Comparison of ENCODE assay signal across 8 cellular contexts in genomic region chr3:49803464-49804140, GRCh38. TPM values are rescaled to one million over a fixed set of nuclear protein-coding genes. Genes with fewer than 3 reads are reported as not detected.
DNase-seq lines count a peak whose midpoint lies in the region; ATAC-seq and TF ChIP-seq lines count a peak whose summit lies in the region.

No MANE protein-coding gene starts in this region.

- peaks cover 26% of the 10 kb centered on the region for H3K27me3 Mint-ChIP-seq in CD4-positive, CD25-positive, alpha-beta regulatory T cell
- H3K27me3 Mint-ChIP-seq in endodermal cell (ENCODE audit: insufficient read depth) = peaks cover 57% of the 10 kb centered on the region
- H3K27me3 Mint-ChIP-seq in naive thymus-derived CD4-positive, alpha-beta T cell = peaks cover 0 to 20% (median 0%) of the 10 kb centered on the region in 5 donors

- H3K9me3 Mint-ChIP-seq in CD4-positive, CD25-positive, alpha-beta regulatory T cell = peaks cover 0 to 1% (median 0%) of the 10 kb centered on the region in 7 donors
- no peaks in the 10 kb centered on the region for H3K9me3 Mint-ChIP-seq in endodermal cell
- H3K9me3 Mint-ChIP-seq in naive thymus-derived CD4-positive, alpha-beta T cell = peaks cover 0 to 2% (median 0%) of the 10 kb centered on the region in 11 donors

- H3K27ac ChIP-seq in CD4-positive, CD25-positive, alpha-beta regulatory T cell (ENCODE audit: insufficient read depth, low read length, poor library complexity, severe bottlenecking) = peak overlapping the region; percentile 78
- peak overlapping the region; percentile 68 for H3K27ac ChIP-seq in endodermal cell (ENCODE audit: low read depth, low read length)
- peak overlapping the region; percentile 84 for H3K27ac ChIP-seq in naive thymus-derived CD4-positive, alpha-beta T cell (ENCODE audit: low read depth, low read length)
- peak overlapping the region; percentile 98 for H3K27ac ChIP-seq in vagina

- H3K4me3 Mint-ChIP-seq in CD4-positive, CD25-positive, alpha-beta regulatory T cell = peak overlapping the region; percentile 89 to 92 (median 92)
- peak overlapping the region; percentile 71 for H3K4me3 Mint-ChIP-seq in endodermal cell
- peak overlapping the region; percentile 76 to 95 (median 86) for H3K4me3 Mint-ChIP-seq in naive thymus-derived CD4-positive, alpha-beta T cell

- peak; percentile 35 for TF ChIP-seq CTCF in endodermal cell (conservative IDR thresholded peaks at IDR 0.05)
- no peak for TF ChIP-seq CTCF in vagina (IDR thresholded peaks at IDR 0.05)

- TF ChIP-seq POLR2A in vagina (IDR thresholded peaks at IDR 0.05) = no peak

- H3K4me1 Mint-ChIP-seq in CD4-positive, CD25-positive, alpha-beta regulatory T cell = peaks cover 4 to 52% (median 10%) of the 10 kb centered on the region in 4 donors
- H3K4me1 Mint-ChIP-seq in endodermal cell = peaks cover 11% of the 10 kb centered on the region
- H3K4me1 Mint-ChIP-seq in naive thymus-derived CD4-positive, alpha-beta T cell = peaks cover 29 to 54% (median 48%) of the 10 kb centered on the region in 7 donors

- peak; percentile 45 to 58 (median 47) for DNase-seq in CD4-positive, CD25-positive, alpha-beta regulatory T cell
- peak; percentile 63 for DNase-seq in NAMALWA (ENCODE audit: low spot score)
- DNase-seq in activated CD4-positive, alpha-beta T cell treated with anti-CD3 and anti-CD28 coated beads, Interleukin-2, amount 50 U/mL, for 1 hour = peak; percentile 36
- DNase-seq in endodermal cell = no peak
- DNase-seq in naive thymus-derived CD4-positive, alpha-beta T cell = peak in 7 of 9 donors; percentile 44 to 62 (median 51)
- no peak for DNase-seq in vagina (ENCODE audit: extremely low spot score in 2 of 2)
- DNase-seq in mesenteric fat pad (ENCODE audit: low spot score) = no peak

- peak; percentile 13 to 25 for ATAC-seq in CD4-positive, CD25-positive, alpha-beta regulatory T cell (ENCODE audit: low read depth in 2 of 2)
- ATAC-seq in GM21367 (IDR thresholded peaks at IDR 0.05; ENCODE audit: unreplicated experiment) = peak; percentile 10
- ATAC-seq in naive thymus-derived CD4-positive, alpha-beta T cell = peak; percentile 19

- POLR2A ChIA-PET in naive thymus-derived CD4-positive, alpha-beta T cell (lab: Charles Lee) = interaction anchor here (0.6 to 6.1 kb wide), 17 partner anchors 8 to 1330 kb away, joined by 3 to 87 read pairs (median 3); partner anchors contain the start of genes DAG1, IP6K1, RBM6 and TMEM115

- no peak overlapping the region for H3K4me3 ChIP-seq in CD4-positive, CD25-positive, alpha-beta regulatory T cell (ENCODE audit: low read depth, low read length)
- H3K4me3 ChIP-seq in endodermal cell (ENCODE audit: low read length) (peak overlapping the region; percentile 82), vagina (peak overlapping the region; percentile 82 to 90)
- peak overlapping the region; percentile 89 for H3K4me3 ChIP-seq in naive thymus-derived CD4-positive, alpha-beta T cell (ENCODE audit: low read length)

- intact Hi-C loops in naive thymus-derived CD4-positive, alpha-beta T cell (cut with micrococcal nuclease) = loop anchor here (1.0 to 10.0 kb wide), 5 partner anchors 10 to 491 kb away; partner anchors contain the start of genes UBA7 (in 2 of the 2), AMIGO3 (in 1 of the 2), HYAL3 (in 1 of the 2) and IFRD2 (in 1 of the 2)
- intact Hi-C loops in vagina (cut with DNase I) = loop anchor here (5.0 kb wide), 1 partner anchor 39 kb away; no protein-coding TSS in a partner anchor

- no peak overlapping the region for H3K9ac ChIP-seq in endodermal cell (ENCODE audit: extremely low read depth, low read length, poor library complexity, severe bottlenecking)

- 20 to 21% methylated on average over 23 to 41 of the region's 41 CpGs for WGBS in endodermal cell (ENCODE audit: insufficient coverage in 1 of 2, insufficient read length in 1 of 2), 2 experiments

- peaks cover 41% of the 10 kb centered on the region for H3K4me1 ChIP-seq in CD4-positive, CD25-positive, alpha-beta regulatory T cell (ENCODE audit: control insufficient read depth, insufficient read depth, low read length, poor library complexity, severe bottlenecking)
- no peaks in the 10 kb centered on the region for H3K4me1 ChIP-seq in endodermal cell (ENCODE audit: control insufficient read depth, insufficient read depth, low read length)
- peaks cover 11 to 46% of the 10 kb centered on the region in 2 donors for H3K4me1 ChIP-seq in naive thymus-derived CD4-positive, alpha-beta T cell (ENCODE audit: control insufficient read depth in 2 of 2, insufficient read depth in 2 of 2, low read length in 2 of 2)
- H3K4me1 ChIP-seq in vagina = peaks cover 49% of the 10 kb centered on the region

- H3K36me3 Mint-ChIP-seq in CD4-positive, CD25-positive, alpha-beta regulatory T cell = no peaks in the 10 kb centered on the region
- no peaks in the 10 kb centered on the region for H3K36me3 Mint-ChIP-seq in endodermal cell (ENCODE audit: low read depth)
- peaks cover 0 to 10% (median 0%) of the 10 kb centered on the region in 5 donors for H3K36me3 Mint-ChIP-seq in naive thymus-derived CD4-positive, alpha-beta T cell

- CTCF ChIA-PET in naive thymus-derived CD4-positive, alpha-beta T cell (lab: Charles Lee) = interaction anchor here (0.6 to 12.8 kb wide), 11 partner anchors 9 to 227 kb away, joined by 3 to 181 read pairs (median 4); partner anchors contain the start of genes IP6K1 and UBA7

- peaks cover 3% of the 10 kb centered on the region for H3K36me3 ChIP-seq in CD4-positive, CD25-positive, alpha-beta regulatory T cell (ENCODE audit: control insufficient read depth, insufficient read depth, low read length)
- H3K36me3 ChIP-seq in endodermal cell (ENCODE audit: control insufficient read depth, insufficient read depth, low read length) = no peaks in the 10 kb centered on the region
- H3K36me3 ChIP-seq in naive thymus-derived CD4-positive, alpha-beta T cell (ENCODE audit: control insufficient read depth in 2 of 3, insufficient read depth in 3 of 3, low read length in 3 of 3) = peaks cover 0 to 11% (median 0%) of the 10 kb centered on the region in 3 experiments
- no peaks in the 10 kb centered on the region for H3K36me3 ChIP-seq in vagina

- no peaks in the 10 kb centered on the region for H3K27me3 ChIP-seq in CD4-positive, CD25-positive, alpha-beta regulatory T cell (ENCODE audit: control insufficient read depth, insufficient read depth, low read length)
- peaks cover 50% of the 10 kb centered on the region for H3K27me3 ChIP-seq in endodermal cell (ENCODE audit: control insufficient read depth, insufficient read depth, low read length, poor library complexity, severe bottlenecking)
- no peaks in the 10 kb centered on the region for H3K27me3 ChIP-seq in naive thymus-derived CD4-positive, alpha-beta T cell (ENCODE audit: control insufficient read depth in 2 of 2, insufficient read depth in 2 of 2, low read length in 2 of 2)
- no peaks in the 10 kb centered on the region for H3K27me3 ChIP-seq in vagina

- H3K9me3 ChIP-seq in CD4-positive, CD25-positive, alpha-beta regulatory T cell (ENCODE audit: control insufficient read depth in 2 of 2, low read length in 2 of 2) = no peaks in the 10 kb centered on the region
- H3K9me3 ChIP-seq in endodermal cell (ENCODE audit: control insufficient read depth, low read length) = no peaks in the 10 kb centered on the region
- no peaks in the 10 kb centered on the region for H3K9me3 ChIP-seq in naive thymus-derived CD4-positive, alpha-beta T cell (ENCODE audit: control insufficient read depth in 2 of 3, low read length in 3 of 3)
- no peaks in the 10 kb centered on the region for H3K9me3 ChIP-seq in vagina

- H3K27ac Mint-ChIP-seq in CD4-positive, CD25-positive, alpha-beta regulatory T cell = peak overlapping the region; percentile 26 to 42 (median 32)
- no peak overlapping the region for H3K27ac Mint-ChIP-seq in endodermal cell
- H3K27ac Mint-ChIP-seq in naive thymus-derived CD4-positive, alpha-beta T cell = peak overlapping the region in 8 of 9 donors; percentile 3 to 91 (median 65)

RNA-seq across cellular contexts. Expression of gene INKA1, which starts 0.5 kb away (rescaled TPM):
- total RNA-seq in CD4-positive, CD25-positive, alpha-beta regulatory T cell = 1.2 TPM
- 1 to 10 TPM in 1 of 4 donors, under 1 TPM in 3; 0.62 to 1.0 (median 0.82) TPM for polyA plus RNA-seq in CD4-positive, CD25-positive, alpha-beta regulatory T cell
- not detected for total RNA-seq in endodermal cell
- 1.9 TPM for polyA plus RNA-seq in endodermal cell (2013, experiment 1 of 2)
- polyA plus RNA-seq in endodermal cell (2013, experiment 2 of 2) = 3.0 TPM
- total RNA-seq in naive thymus-derived CD4-positive, alpha-beta T cell = 1 to 10 TPM in 3 of 5 experiments, under 1 TPM in 2; 0.65 to 2.2 (median 1.8) TPM
- 1 to 10 TPM in 1 of 2 donors, under 1 TPM in 1; 0.69 to 1.6 TPM for polyA plus RNA-seq in naive thymus-derived CD4-positive, alpha-beta T cell
- 12.5 TPM for total RNA-seq in vagina
- total RNA-seq in mesenteric fat pad = 3.2 TPM

RNA-seq across cellular contexts. Expression of gene CDHR4, which starts 3.9 kb away (rescaled TPM):
- total RNA-seq in CD4-positive, CD25-positive, alpha-beta regulatory T cell = 0.32 TPM
- polyA plus RNA-seq in CD4-positive, CD25-positive, alpha-beta regulatory T cell = not detected
- not detected for total RNA-seq in endodermal cell
- not detected for polyA plus RNA-seq in endodermal cell (2013, experiment 1 of 2)
- not detected for polyA plus RNA-seq in endodermal cell (2013, experiment 2 of 2)
- total RNA-seq in naive thymus-derived CD4-positive, alpha-beta T cell = under 1 TPM in 3 of 5 experiments, not detected in 2; 0.29 to 0.62 (median 0.44) TPM
- not detected for polyA plus RNA-seq in naive thymus-derived CD4-positive, alpha-beta T cell
- not detected for total RNA-seq in vagina
- total RNA-seq in mesenteric fat pad = not detected

RNA-seq across cellular contexts. Expression of gene UBA7, which starts 10.2 kb away (rescaled TPM):
- 201 TPM for total RNA-seq in CD4-positive, CD25-positive, alpha-beta regulatory T cell
- polyA plus RNA-seq in CD4-positive, CD25-positive, alpha-beta regulatory T cell = 10 to 100 TPM; 30.6 to 41.8 (median 37.4) TPM
- total RNA-seq in endodermal cell (1 to 10 TPM; 1.0 to 3.4 TPM), vagina (68.3 TPM), mesenteric fat pad (38.2 TPM)
- 3.4 TPM for polyA plus RNA-seq in endodermal cell (2013, experiment 1 of 2)
- polyA plus RNA-seq in endodermal cell (2013, experiment 2 of 2) = 3.6 TPM
- total RNA-seq in naive thymus-derived CD4-positive, alpha-beta T cell = 100 to 1,000 TPM; 273 to 318 (median 287) TPM
- polyA plus RNA-seq in naive thymus-derived CD4-positive, alpha-beta T cell = 10 to 100 TPM; 31.6 to 48.4 TPM

RNA-seq across cellular contexts. Expression of gene IP6K1, which starts 17.3 kb away (rescaled TPM):
- 61.5 TPM for total RNA-seq in CD4-positive, CD25-positive, alpha-beta regulatory T cell
- polyA plus RNA-seq in CD4-positive, CD25-positive, alpha-beta regulatory T cell = 10 to 100 TPM; 31.6 to 39.6 (median 32.2) TPM
- total RNA-seq in endodermal cell = 10 to 100 TPM; 45.8 to 49.8 TPM
- 32.6 TPM for polyA plus RNA-seq in endodermal cell (2013, experiment 1 of 2)
- 31.4 TPM for polyA plus RNA-seq in endodermal cell (2013, experiment 2 of 2)
- total RNA-seq in naive thymus-derived CD4-positive, alpha-beta T cell = 10 to 100 TPM; 41.8 to 57.0 (median 47.3) TPM
- polyA plus RNA-seq in naive thymus-derived CD4-positive, alpha-beta T cell = 10 to 100 TPM; 18.4 to 36.3 TPM
- 46.2 TPM for total RNA-seq in vagina
- 35.4 TPM for total RNA-seq in mesenteric fat pad

RNA-seq across cellular contexts. Expression of gene TRAIP, which starts 52.8 kb away (rescaled TPM):
- 7.9 TPM for total RNA-seq in CD4-positive, CD25-positive, alpha-beta regulatory T cell
- polyA plus RNA-seq in CD4-positive, CD25-positive, alpha-beta regulatory T cell = 1 to 10 TPM in 3 of 4 donors, under 1 TPM in 1; 0.52 to 3.2 (median 1.7) TPM
- 10 to 100 TPM; 22.3 to 32.8 TPM for total RNA-seq in endodermal cell
- polyA plus RNA-seq in endodermal cell (2013, experiment 1 of 2) = 26.8 TPM
- 22.5 TPM for polyA plus RNA-seq in endodermal cell (2013, experiment 2 of 2)
- total RNA-seq in naive thymus-derived CD4-positive, alpha-beta T cell = 10 to 100 TPM in 1 of 5 experiments, 1 to 10 TPM in 4; 4.1 to 22.5 (median 5.7) TPM
- polyA plus RNA-seq in naive thymus-derived CD4-positive, alpha-beta T cell = 1 to 10 TPM; 2.7 to 3.8 TPM
- 17.4 TPM for total RNA-seq in vagina
- 1.1 TPM for total RNA-seq in mesenteric fat pad

Comparison
In these comparisons a context has a peak if more than half of its experiments do, and no peak if none do; other contexts are left out.
1. DNase-seq: peak in CD4-positive, CD25-positive, alpha-beta regulatory T cell (3 of 3), NAMALWA (single experiment), activated CD4-positive, alpha-beta T cell treated with anti-CD3 and anti-CD28 coated beads, Interleukin-2, amount 50 U/mL, for 1 hour (single experiment) and naive thymus-derived CD4-positive, alpha-beta T cell (7 of 9); none in endodermal cell (single experiment), vagina (0 of 2) and mesenteric fat pad (single experiment).
2. Peak in every context shown above with its lines, with median percentiles within 50 percentile points of each other: ATAC-seq, H3K27ac ChIP-seq and H3K4me3 Mint-ChIP-seq.